In the genomic region with DNA sequence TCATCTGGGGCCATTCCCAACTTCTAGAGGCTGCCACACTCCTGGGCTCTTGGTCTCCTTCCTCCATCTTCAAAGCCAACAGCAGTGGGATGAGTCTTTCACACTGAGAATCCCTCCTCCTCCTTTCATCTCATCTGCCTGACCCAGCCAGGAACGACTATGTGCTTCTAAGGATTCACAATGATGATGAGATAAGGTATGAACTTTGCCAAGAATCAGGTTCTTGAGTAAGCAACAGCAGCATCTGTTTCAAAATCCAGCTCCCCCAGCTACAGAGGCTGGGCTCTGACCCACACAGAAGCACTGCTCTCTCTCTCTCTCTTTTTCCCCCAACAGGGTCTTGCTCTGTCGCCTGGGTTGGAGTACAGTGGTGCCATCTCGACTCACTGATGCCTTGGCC, we compare ENCODE assay signal across 24 cellular contexts.
"Had no signal": no experiment of that assay in that cellular context is flagged by ENCODE, and none has a peak within 500 bp of the region (broad histone marks: within the 10 kb centered on the region; RNA-seq: fewer than 3 reads in every experiment).

No MANE protein-coding gene starts in this region.

- H3K27ac ChIP-seq: brain microvascular endothelial cell, cardiac muscle cell had no signal

- H3K4me3 ChIP-seq: cardiac muscle cell had no signal

- ATAC-seq: activated T-helper 17 cell treated with anti-CD3 and anti-CD28 coated beads, Interleukin-2, amount 50 U/mL, for 72 hours; T-cell had no signal

- H3K27me3 ChIP-seq: brain microvascular endothelial cell, cardiac muscle cell had no signal

- DNase-seq: activated B cell treated with CpG ODN at 0.5 μM for 24 hours; activated CD4-positive, alpha-beta T cell treated with anti-CD3 and anti-CD28 coated beads for 1 hour; activated CD4-positive, alpha-beta T cell treated with anti-CD3 and anti-CD28 coated beads, Interleukin-2, amount 10 ng/mL, durations not matched to agents 24 days and 14 days; activated CD4-positive, alpha-beta T cell treated with anti-CD3 and anti-CD28 coated beads, Interleukin-2, amount 50 U/mL, for 48 hours; activated gamma-delta T cell; activated naive CD4-positive, alpha-beta T cell treated with anti-CD3 and anti-CD28 coated beads for 36 hours; activated T-cell treated with anti-CD3 and anti-CD28 coated beads for 4 hours; activated T-cell treated with anti-CD3 and anti-CD28 coated beads, Interleukin-2, amount 50 U/mL, for 48 hours; brain microvascular endothelial cell; KBM-7; NCI-H1048; NCI-H146; NCI-H187 treated with DMSO at 0.1 percent for 48 hours; NCI-H2081 treated with DMSO at 0.1 percent for 48 hours; NCI-H2227 treated with DMSO at 0.1 percent for 48 hours; NCI-H446 treated with DMSO at 0.1 percent for 48 hours; NCI-H526; NCI-H774; SIG-M5; T-cell; T-helper 2 cell; T1000 had no signal

- H3K36me3 ChIP-seq: brain microvascular endothelial cell, cardiac muscle cell had no signal
